In the genomic region with DNA sequence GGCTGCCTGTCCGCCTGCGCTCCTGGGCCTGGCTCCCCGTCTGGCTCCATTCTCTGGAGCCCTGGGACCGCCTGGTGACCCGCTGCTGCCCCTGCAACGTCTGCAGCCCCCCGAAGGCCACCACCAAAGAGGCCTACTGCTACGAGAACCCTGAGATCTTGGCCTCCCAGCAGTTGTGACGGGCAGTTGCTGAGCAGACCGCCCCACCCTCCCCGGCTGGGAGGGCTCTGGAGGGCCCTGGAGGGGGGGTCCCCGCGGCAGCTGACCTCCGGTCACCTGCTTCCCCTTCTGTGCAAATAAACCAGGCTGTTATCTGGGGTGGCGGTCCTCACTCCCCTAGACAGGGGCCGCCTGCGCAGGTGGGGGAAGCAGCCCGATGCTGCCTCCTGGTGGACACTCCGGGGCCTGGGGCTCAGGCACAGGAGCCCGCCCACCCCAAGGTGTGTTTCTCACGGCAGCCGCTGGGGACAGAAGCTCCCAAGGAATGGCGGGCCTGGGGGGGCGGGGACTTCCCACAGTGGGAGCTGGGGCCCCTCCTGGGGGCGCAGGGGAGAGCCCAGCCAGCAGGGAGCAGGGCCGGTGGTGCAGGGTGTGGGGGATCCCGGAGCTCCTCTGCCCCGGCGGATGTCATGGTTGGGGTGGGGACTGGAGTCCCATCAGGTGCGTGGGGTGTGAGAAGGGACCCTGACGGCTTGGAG, we compare ENCODE assay signal across 1 cellular context.
A peak's percentile ranks its signal among the peaks of the same experiment; 100 is the strongest.
TF ChIP-seq lines count a peak whose summit lies in the region.

No MANE protein-coding gene starts in this region.

TF ChIP-seq in K562, 482 proteins besides CTCF, POLR2A, EP300 and RAD21 (continued from another document and continues in another):
- TF ChIP-seq, protein P1, sequence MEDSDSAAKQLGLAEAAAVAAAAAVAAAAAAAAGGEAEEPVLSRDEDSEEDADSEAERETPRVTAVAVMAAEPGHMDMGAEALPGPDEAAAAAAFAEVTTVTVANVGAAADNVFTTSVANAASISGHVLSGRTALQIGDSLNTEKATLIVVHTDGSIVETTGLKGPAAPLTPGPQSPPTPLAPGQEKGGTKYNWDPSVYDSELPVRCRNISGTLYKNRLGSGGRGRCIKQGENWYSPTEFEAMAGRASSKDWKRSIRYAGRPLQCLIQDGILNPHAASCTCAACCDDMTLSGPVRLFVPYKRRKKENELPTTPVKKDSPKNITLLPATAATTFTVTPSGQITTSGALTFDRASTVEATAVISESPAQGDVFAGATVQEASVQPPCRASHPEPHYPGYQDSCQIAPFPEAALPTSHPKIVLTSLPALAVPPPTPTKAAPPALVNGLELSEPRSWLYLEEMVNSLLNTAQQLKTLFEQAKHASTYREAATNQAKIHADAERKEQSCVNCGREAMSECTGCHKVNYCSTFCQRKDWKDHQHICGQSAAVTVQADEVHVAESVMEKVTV (CRISPR knock-in tag; IDR thresholded peaks at IDR 0.05) = peak; percentile 93
- peak in 1 of 2 experiments; percentile 21; a peak in 1 of 4 replicates for TF ChIP-seq HDAC1 (IDR thresholded peaks at IDR 0.05)
- peak; percentile 67; the same call in 1 of the 2 replicates for TF ChIP-seq ESRRA (IDR thresholded peaks at IDR 0.05; ENCODE audit: borderline replicate concordance, low read depth)
- TF ChIP-seq TEAD4 (IDR thresholded peaks at IDR 0.05; ENCODE audit: low read length) = peak; percentile 68
- TF ChIP-seq TEAD4 (CRISPR knock-in tag; IDR thresholded peaks at IDR 0.05; ENCODE audit: borderline replicate concordance) = no peak
- TF ChIP-seq JUND (IDR thresholded peaks at IDR 0.05; ENCODE audit: borderline replicate concordance, low read depth, low read length) = peak; percentile 50
- TF ChIP-seq JUND (tag; IDR thresholded peaks at IDR 0.05; ENCODE audit: borderline replicate concordance, low read depth, low read length) = no peak; the same call in 2 of the 3 replicates
- peak; percentile 76 for TF ChIP-seq ZFX (CRISPR knock-in tag; IDR thresholded peaks at IDR 0.05)
- no peak for TF ChIP-seq KDM5B (IDR thresholded peaks at IDR 0.05; ENCODE audit: insufficient replicate concordance, low read depth, low read length)
- TF ChIP-seq, protein P2, sequence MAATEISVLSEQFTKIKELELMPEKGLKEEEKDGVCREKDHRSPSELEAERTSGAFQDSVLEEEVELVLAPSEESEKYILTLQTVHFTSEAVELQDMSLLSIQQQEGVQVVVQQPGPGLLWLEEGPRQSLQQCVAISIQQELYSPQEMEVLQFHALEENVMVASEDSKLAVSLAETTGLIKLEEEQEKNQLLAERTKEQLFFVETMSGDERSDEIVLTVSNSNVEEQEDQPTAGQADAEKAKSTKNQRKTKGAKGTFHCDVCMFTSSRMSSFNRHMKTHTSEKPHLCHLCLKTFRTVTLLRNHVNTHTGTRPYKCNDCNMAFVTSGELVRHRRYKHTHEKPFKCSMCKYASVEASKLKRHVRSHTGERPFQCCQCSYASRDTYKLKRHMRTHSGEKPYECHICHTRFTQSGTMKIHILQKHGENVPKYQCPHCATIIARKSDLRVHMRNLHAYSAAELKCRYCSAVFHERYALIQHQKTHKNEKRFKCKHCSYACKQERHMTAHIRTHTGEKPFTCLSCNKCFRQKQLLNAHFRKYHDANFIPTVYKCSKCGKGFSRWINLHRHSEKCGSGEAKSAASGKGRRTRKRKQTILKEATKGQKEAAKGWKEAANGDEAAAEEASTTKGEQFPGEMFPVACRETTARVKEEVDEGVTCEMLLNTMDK (IDR thresholded peaks at IDR 0.05; ENCODE audit: borderline replicate concordance, insufficient read depth, low read depth, low read length, poor library complexity, severe bottlenecking) = no peak
- peak; percentile 90 for TF ChIP-seq KLF16 (IDR thresholded peaks at IDR 0.05)
- no peak for TF ChIP-seq HLTF (IDR thresholded peaks at IDR 0.05)
- TF ChIP-seq RAD51 (IDR thresholded peaks at IDR 0.05; ENCODE audit: borderline replicate concordance, low read depth) = peak; percentile 78
- TF ChIP-seq RBM22 (IDR thresholded peaks at IDR 0.05; ENCODE audit: low read depth, low read length, poor library complexity, severe bottlenecking) = peak; percentile 40
- TF ChIP-seq MAFK (IDR thresholded peaks at IDR 0.05; ENCODE audit: low read length) = no peak
- peak; percentile 38 for TF ChIP-seq HNRNPLL (IDR thresholded peaks at IDR 0.05; ENCODE audit: low read depth, low read length, poor library complexity, severe bottlenecking)
- TF ChIP-seq NRF1 (conservative IDR thresholded peaks at IDR 0.05 in 1 of 2, IDR thresholded peaks at IDR 0.05 in 1 of 2) = peak; percentile 89 to 91
- TF ChIP-seq, protein P3, sequence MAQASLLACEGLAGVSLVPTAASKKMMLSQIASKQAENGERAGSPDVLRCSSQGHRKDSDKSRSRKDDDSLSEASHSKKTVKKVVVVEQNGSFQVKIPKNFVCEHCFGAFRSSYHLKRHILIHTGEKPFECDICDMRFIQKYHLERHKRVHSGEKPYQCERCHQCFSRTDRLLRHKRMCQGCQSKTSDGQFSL (CRISPR knock-in tag; IDR thresholded peaks at IDR 0.05) = peak; percentile 96
- TF ChIP-seq, protein P3 (tag; IDR thresholded peaks at IDR 0.05) = peak in 1 of 2 experiments; percentile 89; a peak in 2 of 4 replicates
- TF ChIP-seq ETV1 (tag; conservative IDR thresholded peaks at IDR 0.05; ENCODE audit: low read depth) = peak; percentile 88
- TF ChIP-seq, protein P4, sequence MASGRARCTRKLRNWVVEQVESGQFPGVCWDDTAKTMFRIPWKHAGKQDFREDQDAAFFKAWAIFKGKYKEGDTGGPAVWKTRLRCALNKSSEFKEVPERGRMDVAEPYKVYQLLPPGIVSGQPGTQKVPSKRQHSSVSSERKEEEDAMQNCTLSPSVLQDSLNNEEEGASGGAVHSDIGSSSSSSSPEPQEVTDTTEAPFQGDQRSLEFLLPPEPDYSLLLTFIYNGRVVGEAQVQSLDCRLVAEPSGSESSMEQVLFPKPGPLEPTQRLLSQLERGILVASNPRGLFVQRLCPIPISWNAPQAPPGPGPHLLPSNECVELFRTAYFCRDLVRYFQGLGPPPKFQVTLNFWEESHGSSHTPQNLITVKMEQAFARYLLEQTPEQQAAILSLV (tag; IDR thresholded peaks at IDR 0.05) = no peak
- TF ChIP-seq, protein P5, sequence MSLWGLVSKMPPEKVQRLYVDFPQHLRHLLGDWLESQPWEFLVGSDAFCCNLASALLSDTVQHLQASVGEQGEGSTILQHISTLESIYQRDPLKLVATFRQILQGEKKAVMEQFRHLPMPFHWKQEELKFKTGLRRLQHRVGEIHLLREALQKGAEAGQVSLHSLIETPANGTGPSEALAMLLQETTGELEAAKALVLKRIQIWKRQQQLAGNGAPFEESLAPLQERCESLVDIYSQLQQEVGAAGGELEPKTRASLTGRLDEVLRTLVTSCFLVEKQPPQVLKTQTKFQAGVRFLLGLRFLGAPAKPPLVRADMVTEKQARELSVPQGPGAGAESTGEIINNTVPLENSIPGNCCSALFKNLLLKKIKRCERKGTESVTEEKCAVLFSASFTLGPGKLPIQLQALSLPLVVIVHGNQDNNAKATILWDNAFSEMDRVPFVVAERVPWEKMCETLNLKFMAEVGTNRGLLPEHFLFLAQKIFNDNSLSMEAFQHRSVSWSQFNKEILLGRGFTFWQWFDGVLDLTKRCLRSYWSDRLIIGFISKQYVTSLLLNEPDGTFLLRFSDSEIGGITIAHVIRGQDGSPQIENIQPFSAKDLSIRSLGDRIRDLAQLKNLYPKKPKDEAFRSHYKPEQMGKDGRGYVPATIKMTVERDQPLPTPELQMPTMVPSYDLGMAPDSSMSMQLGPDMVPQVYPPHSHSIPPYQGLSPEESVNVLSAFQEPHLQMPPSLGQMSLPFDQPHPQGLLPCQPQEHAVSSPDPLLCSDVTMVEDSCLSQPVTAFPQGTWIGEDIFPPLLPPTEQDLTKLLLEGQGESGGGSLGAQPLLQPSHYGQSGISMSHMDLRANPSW (CRISPR knock-in tag; IDR thresholded peaks at IDR 0.05) = 0 out of 2 replicates have a peak, but pooled peaks have one; percentile 76
- peak in 1 of 2 experiments; percentile 37; a peak in 2 of 4 replicates for TF ChIP-seq FOXK2 (conservative IDR thresholded peaks at IDR 0.05 in 1 of 2, IDR thresholded peaks at IDR 0.05 in 1 of 2; ENCODE audit: low read depth in 2 of 2)
- no peak for TF ChIP-seq ZNF165 (CRISPR knock-in tag; IDR thresholded peaks at IDR 0.05; ENCODE audit: borderline replicate concordance)
- TF ChIP-seq, protein P6, sequence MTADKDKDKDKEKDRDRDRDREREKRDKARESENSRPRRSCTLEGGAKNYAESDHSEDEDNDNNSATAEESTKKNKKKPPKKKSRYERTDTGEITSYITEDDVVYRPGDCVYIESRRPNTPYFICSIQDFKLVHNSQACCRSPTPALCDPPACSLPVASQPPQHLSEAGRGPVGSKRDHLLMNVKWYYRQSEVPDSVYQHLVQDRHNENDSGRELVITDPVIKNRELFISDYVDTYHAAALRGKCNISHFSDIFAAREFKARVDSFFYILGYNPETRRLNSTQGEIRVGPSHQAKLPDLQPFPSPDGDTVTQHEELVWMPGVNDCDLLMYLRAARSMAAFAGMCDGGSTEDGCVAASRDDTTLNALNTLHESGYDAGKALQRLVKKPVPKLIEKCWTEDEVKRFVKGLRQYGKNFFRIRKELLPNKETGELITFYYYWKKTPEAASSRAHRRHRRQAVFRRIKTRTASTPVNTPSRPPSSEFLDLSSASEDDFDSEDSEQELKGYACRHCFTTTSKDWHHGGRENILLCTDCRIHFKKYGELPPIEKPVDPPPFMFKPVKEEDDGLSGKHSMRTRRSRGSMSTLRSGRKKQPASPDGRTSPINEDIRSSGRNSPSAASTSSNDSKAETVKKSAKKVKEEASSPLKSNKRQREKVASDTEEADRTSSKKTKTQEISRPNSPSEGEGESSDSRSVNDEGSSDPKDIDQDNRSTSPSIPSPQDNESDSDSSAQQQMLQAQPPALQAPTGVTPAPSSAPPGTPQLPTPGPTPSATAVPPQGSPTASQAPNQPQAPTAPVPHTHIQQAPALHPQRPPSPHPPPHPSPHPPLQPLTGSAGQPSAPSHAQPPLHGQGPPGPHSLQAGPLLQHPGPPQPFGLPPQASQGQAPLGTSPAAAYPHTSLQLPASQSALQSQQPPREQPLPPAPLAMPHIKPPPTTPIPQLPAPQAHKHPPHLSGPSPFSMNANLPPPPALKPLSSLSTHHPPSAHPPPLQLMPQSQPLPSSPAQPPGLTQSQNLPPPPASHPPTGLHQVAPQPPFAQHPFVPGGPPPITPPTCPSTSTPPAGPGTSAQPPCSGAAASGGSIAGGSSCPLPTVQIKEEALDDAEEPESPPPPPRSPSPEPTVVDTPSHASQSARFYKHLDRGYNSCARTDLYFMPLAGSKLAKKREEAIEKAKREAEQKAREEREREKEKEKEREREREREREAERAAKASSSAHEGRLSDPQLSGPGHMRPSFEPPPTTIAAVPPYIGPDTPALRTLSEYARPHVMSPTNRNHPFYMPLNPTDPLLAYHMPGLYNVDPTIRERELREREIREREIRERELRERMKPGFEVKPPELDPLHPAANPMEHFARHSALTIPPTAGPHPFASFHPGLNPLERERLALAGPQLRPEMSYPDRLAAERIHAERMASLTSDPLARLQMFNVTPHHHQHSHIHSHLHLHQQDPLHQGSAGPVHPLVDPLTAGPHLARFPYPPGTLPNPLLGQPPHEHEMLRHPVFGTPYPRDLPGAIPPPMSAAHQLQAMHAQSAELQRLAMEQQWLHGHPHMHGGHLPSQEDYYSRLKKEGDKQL (CRISPR knock-in tag; IDR thresholded peaks at IDR 0.05; ENCODE audit: borderline replicate concordance) = 0 out of 2 replicates have a peak, but pooled peaks have one; percentile 32
- TF ChIP-seq, protein P7, sequence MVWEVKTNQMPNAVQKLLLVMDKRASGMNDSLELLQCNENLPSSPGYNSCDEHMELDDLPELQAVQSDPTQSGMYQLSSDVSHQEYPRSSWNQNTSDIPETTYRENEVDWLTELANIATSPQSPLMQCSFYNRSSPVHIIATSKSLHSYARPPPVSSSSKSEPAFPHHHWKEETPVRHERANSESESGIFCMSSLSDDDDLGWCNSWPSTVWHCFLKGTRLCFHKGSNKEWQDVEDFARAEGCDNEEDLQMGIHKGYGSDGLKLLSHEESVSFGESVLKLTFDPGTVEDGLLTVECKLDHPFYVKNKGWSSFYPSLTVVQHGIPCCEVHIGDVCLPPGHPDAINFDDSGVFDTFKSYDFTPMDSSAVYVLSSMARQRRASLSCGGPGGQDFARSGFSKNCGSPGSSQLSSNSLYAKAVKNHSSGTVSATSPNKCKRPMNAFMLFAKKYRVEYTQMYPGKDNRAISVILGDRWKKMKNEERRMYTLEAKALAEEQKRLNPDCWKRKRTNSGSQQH (CRISPR knock-in tag; IDR thresholded peaks at IDR 0.05) = no peak
- no peak for TF ChIP-seq ADNP (tag; IDR thresholded peaks at IDR 0.05)
- TF ChIP-seq, protein P8, sequence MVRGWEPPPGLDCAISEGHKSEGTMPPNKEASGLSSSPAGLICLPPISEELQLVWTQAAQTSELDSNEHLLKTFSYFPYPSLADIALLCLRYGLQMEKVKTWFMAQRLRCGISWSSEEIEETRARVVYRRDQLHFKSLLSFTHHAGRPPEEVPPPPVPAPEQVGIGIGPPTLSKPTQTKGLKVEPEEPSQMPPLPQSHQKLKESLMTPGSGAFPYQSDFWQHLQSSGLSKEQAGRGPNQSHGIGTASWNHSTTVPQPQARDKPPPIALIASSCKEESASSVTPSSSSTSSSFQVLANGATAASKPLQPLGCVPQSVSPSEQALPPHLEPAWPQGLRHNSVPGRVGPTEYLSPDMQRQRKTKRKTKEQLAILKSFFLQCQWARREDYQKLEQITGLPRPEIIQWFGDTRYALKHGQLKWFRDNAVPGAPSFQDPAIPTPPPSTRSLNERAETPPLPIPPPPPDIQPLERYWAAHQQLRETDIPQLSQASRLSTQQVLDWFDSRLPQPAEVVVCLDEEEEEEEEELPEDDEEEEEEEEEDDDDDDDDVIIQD (CRISPR knock-in tag; IDR thresholded peaks at IDR 0.05) = no peak
- TF ChIP-seq NR1H2 (CRISPR knock-in tag; IDR thresholded peaks at IDR 0.05) = 0 out of 2 replicates have a peak, but pooled peaks have one; percentile 83
- peak; percentile 45; the same call in 1 of the 2 replicates for TF ChIP-seq ZEB2 (IDR thresholded peaks at IDR 0.05)
- TF ChIP-seq TARDBP (IDR thresholded peaks at IDR 0.05) = peak; percentile 68; the same call in 1 of the 2 replicates
- peak in 1 of 2 experiments; percentile 77; a peak in 2 of 4 replicates for TF ChIP-seq TBL1XR1 (IDR thresholded peaks at IDR 0.05; ENCODE audit: low read length in 2 of 2)
- peak; percentile 82 for TF ChIP-seq EGR1 (conservative IDR thresholded peaks at IDR 0.05)
- TF ChIP-seq ZNF146 (CRISPR knock-in tag; IDR thresholded peaks at IDR 0.05; ENCODE audit: unreplicated experiment) = no peak
- TF ChIP-seq, protein P9, sequence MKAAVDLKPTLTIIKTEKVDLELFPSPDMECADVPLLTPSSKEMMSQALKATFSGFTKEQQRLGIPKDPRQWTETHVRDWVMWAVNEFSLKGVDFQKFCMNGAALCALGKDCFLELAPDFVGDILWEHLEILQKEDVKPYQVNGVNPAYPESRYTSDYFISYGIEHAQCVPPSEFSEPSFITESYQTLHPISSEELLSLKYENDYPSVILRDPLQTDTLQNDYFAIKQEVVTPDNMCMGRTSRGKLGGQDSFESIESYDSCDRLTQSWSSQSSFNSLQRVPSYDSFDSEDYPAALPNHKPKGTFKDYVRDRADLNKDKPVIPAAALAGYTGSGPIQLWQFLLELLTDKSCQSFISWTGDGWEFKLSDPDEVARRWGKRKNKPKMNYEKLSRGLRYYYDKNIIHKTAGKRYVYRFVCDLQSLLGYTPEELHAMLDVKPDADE (conservative IDR thresholded peaks at IDR 0.05; ENCODE audit: control insufficient read depth, low read depth, low read length) = peak; percentile 60
- TF ChIP-seq NEUROD1 (IDR thresholded peaks at IDR 0.05; ENCODE audit: borderline replicate concordance, low read depth, low read length, partially characterized antibody) = peak; percentile 49
- no peak for TF ChIP-seq ZZZ3 (IDR thresholded peaks at IDR 0.05)
- TF ChIP-seq MYBL2 (IDR thresholded peaks at IDR 0.05; ENCODE audit: low read depth) = no peak
- no peak for TF ChIP-seq MYBL2 (CRISPR knock-in tag; IDR thresholded peaks at IDR 0.05; ENCODE audit: borderline replicate concordance)
